In the genomic region with DNA sequence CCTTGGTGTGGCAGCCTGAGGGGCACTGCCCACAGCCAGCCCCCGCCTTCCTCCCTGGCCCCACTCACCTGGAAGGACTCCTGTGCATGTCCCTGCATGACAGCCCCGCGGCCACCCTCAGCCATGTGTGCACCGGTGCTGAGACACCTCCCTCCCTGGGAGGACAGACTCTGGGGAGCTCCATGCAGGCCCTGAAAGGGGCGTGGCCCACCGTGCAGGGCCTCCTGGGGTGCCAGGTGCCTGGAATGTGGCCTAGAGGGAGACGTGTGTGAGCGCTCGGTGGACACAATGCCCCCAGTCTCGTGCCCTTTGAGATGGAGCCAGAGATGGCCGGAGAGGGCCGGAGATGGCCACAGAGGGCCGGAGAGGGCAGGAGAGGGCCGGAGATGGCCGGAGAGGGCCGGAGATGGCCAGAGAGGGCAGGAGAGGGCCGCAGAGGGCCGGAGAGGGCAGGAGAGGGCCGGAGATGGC, we compare ENCODE assay signal across 1 cellular context.
TF ChIP-seq lines count a peak whose summit lies in the region.

No MANE protein-coding gene starts in this region.

TF ChIP-seq in WTC11, 78 proteins besides CTCF, POLR2A, EP300 and RAD21 (continued from another document):
- TF ChIP-seq, protein P1, sequence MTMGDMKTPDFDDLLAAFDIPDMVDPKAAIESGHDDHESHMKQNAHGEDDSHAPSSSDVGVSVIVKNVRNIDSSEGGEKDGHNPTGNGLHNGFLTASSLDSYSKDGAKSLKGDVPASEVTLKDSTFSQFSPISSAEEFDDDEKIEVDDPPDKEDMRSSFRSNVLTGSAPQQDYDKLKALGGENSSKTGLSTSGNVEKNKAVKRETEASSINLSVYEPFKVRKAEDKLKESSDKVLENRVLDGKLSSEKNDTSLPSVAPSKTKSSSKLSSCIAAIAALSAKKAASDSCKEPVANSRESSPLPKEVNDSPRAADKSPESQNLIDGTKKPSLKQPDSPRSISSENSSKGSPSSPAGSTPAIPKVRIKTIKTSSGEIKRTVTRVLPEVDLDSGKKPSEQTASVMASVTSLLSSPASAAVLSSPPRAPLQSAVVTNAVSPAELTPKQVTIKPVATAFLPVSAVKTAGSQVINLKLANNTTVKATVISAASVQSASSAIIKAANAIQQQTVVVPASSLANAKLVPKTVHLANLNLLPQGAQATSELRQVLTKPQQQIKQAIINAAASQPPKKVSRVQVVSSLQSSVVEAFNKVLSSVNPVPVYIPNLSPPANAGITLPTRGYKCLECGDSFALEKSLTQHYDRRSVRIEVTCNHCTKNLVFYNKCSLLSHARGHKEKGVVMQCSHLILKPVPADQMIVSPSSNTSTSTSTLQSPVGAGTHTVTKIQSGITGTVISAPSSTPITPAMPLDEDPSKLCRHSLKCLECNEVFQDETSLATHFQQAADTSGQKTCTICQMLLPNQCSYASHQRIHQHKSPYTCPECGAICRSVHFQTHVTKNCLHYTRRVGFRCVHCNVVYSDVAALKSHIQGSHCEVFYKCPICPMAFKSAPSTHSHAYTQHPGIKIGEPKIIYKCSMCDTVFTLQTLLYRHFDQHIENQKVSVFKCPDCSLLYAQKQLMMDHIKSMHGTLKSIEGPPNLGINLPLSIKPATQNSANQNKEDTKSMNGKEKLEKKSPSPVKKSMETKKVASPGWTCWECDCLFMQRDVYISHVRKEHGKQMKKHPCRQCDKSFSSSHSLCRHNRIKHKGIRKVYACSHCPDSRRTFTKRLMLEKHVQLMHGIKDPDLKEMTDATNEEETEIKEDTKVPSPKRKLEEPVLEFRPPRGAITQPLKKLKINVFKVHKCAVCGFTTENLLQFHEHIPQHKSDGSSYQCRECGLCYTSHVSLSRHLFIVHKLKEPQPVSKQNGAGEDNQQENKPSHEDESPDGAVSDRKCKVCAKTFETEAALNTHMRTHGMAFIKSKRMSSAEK (CRISPR knock-in tag; IDR thresholded peaks at IDR 0.05; ENCODE audit: borderline replicate concordance), result no peak
- TF ChIP-seq, protein P2, sequence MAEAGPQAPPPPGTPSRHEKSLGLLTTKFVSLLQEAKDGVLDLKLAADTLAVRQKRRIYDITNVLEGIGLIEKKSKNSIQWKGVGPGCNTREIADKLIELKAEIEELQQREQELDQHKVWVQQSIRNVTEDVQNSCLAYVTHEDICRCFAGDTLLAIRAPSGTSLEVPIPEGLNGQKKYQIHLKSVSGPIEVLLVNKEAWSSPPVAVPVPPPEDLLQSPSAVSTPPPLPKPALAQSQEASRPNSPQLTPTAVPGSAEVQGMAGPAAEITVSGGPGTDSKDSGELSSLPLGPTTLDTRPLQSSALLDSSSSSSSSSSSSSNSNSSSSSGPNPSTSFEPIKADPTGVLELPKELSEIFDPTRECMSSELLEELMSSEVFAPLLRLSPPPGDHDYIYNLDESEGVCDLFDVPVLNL (CRISPR knock-in tag; IDR thresholded peaks at IDR 0.05; ENCODE audit: borderline replicate concordance, low read depth), result no peak
- TF ChIP-seq, protein P3, sequence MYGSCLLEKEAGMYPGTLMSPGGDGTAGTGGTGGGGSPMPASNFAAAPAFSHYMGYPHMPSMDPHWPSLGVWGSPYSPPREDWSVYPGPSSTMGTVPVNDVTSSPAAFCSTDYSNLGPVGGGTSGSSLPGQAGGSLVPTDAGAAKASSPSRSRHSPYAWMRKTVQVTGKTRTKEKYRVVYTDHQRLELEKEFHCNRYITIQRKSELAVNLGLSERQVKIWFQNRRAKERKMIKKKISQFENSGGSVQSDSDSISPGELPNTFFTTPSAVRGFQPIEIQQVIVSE (CRISPR knock-in tag; IDR thresholded peaks at IDR 0.05; ENCODE audit: borderline replicate concordance), result no peak
